In the genomic region with DNA sequence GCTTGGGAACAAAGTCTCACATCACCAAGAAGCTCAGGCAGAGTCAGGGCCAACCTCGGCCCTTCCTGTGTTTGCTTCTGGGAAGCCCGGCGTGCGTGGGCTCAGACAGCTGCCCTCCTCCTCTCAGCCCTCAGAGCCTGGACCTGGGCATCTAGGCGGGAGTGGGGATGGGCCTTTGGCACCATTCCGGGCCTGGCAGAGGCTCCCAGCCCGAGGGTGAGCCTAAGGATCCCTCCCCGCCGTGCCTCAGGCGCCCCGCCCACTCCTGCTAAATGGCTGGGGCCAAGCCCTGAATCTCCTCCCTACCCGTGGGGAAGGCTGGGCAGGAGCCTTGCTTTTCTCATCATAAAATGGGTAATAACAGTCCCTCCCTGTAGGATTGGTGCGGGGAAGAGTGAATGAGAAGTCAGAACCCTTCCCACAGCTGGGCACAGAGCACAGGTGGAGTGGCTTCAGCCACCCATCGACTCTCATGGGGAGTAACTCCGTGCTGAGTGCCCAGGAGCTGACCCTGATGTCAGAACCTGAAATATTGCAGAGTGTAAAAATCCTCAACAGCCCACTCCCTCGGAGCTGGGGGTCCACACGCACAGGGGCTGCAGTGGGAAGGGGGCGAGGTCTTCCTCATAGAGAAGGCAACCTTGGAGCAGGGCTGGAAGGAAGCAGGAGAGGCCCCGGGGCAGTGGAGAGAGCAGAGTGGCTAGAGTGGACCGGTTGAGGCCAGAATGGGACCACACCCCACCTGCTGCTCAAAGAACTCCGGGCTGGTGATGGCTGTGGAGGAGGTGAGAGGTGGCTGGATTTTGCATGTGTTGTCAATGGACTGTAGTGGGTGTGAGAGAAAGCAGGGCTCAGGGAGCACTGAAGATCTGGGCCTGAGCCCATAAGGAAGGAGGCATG, we compare ENCODE assay signal across 11 cellular contexts. TPM values are rescaled to one million over a fixed set of nuclear protein-coding genes. Genes with fewer than 3 reads are reported as not detected.
DNase-seq lines count a peak whose midpoint lies in the region; ATAC-seq and TF ChIP-seq lines count a peak whose summit lies in the region.
"Had no signal": no experiment of that assay in that cellular context is flagged by ENCODE, and none has a peak within 500 bp of the region (broad histone marks: within the 10 kb centered on the region; RNA-seq: fewer than 3 reads in every experiment).

No MANE protein-coding gene starts in this region.

- peaks cover 19% of the 10 kb centered on the region for H3K4me1 Mint-ChIP-seq in T-helper 17 cell

- H3K9ac ChIP-seq in Loucy (ENCODE audit: low read depth, low read length, poor library complexity, severe bottlenecking) (peak overlapping the region; percentile 87), rectal smooth muscle tissue (ENCODE audit: low read length) (no peak overlapping the region)

- H3K9me2 ChIP-seq in Loucy (replicated peaks; ENCODE audit: low read depth, low read length), result no peaks in the 10 kb centered on the region

- H3K27ac Mint-ChIP-seq in T-helper 17 cell, result peak overlapping the region; percentile 81

- H3K79me2 ChIP-seq in Loucy (ENCODE audit: insufficient read depth, low read length), result peaks cover 20% of the 10 kb centered on the region; the same call in 1 of the 2 replicates

- peaks cover 6% of the 10 kb centered on the region for H3K36me3 Mint-ChIP-seq in T-helper 17 cell (ENCODE audit: low read depth)

- no peaks in the 10 kb centered on the region for H4K20me1 ChIP-seq in Loucy (ENCODE audit: insufficient read depth, low read length, poor library complexity, severe bottlenecking)

- peak overlapping the region; percentile 84 for H3K4me2 ChIP-seq in Loucy (ENCODE audit: low read depth, low read length, poor library complexity, severe bottlenecking)

- no peaks in the 10 kb centered on the region for H3K27me3 Mint-ChIP-seq in T-helper 17 cell
- H3K27me3 Mint-ChIP-seq: CD4-positive, CD25-positive, alpha-beta regulatory T cell had no signal

- no peaks in the 10 kb centered on the region for H3K36me3 ChIP-seq in Loucy (ENCODE audit: insufficient read depth, low read length)
- H3K36me3 ChIP-seq in rectal smooth muscle tissue (ENCODE audit: control insufficient read depth, insufficient read depth, low read length), result no peaks in the 10 kb centered on the region

- H3K4me1 ChIP-seq in Loucy (ENCODE audit: insufficient read depth, low read length, poor library complexity, severe bottlenecking), result peaks cover 39% of the 10 kb centered on the region
- peaks cover 3% of the 10 kb centered on the region for H3K4me1 ChIP-seq in rectal smooth muscle tissue (ENCODE audit: control insufficient read depth, insufficient read depth, low read length)

- H3K4me3 ChIP-seq in Loucy (ENCODE audit: low read length, poor library complexity, severe bottlenecking) (peak overlapping the region; percentile 86), fibroblast of the aortic adventitia (ENCODE audit: low read depth, low read length) (peak overlapping the region; percentile 25), rectal smooth muscle tissue (ENCODE audit: low read length) (peak overlapping the region; percentile 26)

- H3K27me3 ChIP-seq in Loucy (ENCODE audit: insufficient read depth, low read length, poor library complexity, severe bottlenecking), result no peaks in the 10 kb centered on the region
- H3K27me3 ChIP-seq in rectal smooth muscle tissue (ENCODE audit: control insufficient read depth, insufficient read depth, low read length), result no peaks in the 10 kb centered on the region

- no peak overlapping the region for H3K27ac ChIP-seq in rectal smooth muscle tissue (ENCODE audit: low read depth, low read length)

- H2AFZ ChIP-seq in Loucy (ENCODE audit: low read length), result no peak overlapping the region

- TF ChIP-seq CTCF in Loucy (conservative IDR thresholded peaks at IDR 0.05; ENCODE audit: low read length) (no peak), fibroblast of the aortic adventitia (IDR thresholded peaks at IDR 0.05; ENCODE audit: insufficient read depth, low read length) (no peak)

- no peaks in the 10 kb centered on the region for H3K9me3 ChIP-seq in Loucy (ENCODE audit: insufficient read depth, low read depth, low read length)
- H3K9me3 ChIP-seq in T-helper 17 cell (ENCODE audit: control insufficient read depth, low read length, poor library complexity, severe bottlenecking), result no peaks in the 10 kb centered on the region

- DNase-seq in T-helper 17 cell (no peak), fibroblast of the aortic adventitia (ENCODE audit: low read depth) (peak; percentile 28)
- no peak for DNase-seq in activated effector memory CD4-positive, alpha-beta T cell treated with Interleukin-2 at 50 U/mL for 16 hours
- DNase-seq: CD4-positive, CD25-positive, alpha-beta regulatory T cell; foreskin fibroblast; NCI-H1092 treated with DMSO at 0.1 percent for 48 hours had no signal

- H3F3A ChIP-seq in Loucy (ENCODE audit: low read depth), result no peaks in the 10 kb centered on the region

- ATAC-seq in T-helper 17 cell (no peak), GM21737 (IDR thresholded peaks at IDR 0.05; ENCODE audit: unreplicated experiment) (no peak), HG02610 (IDR thresholded peaks at IDR 0.05; ENCODE audit: unreplicated experiment) (no peak)
- ATAC-seq: Right ventricle myocardium inferior had no signal

- peak overlapping the region; percentile 75 for H3K4me3 Mint-ChIP-seq in T-helper 17 cell

RNA-seq across cellular contexts. Expression of a gene that starts 18.8 kb away (rescaled TPM):
- total RNA-seq in T-helper 17 cell (1 to 10 TPM in 1 of 2 donors, under 1 TPM in 1; 0.91 to 2.6 TPM), fibroblast of the aortic adventitia (ENCODE audit: low replicate concordance) (4.2 and 76.6 TPM in 2 replicates)

RNA-seq across cellular contexts. Expression of a gene that starts 24.8 kb away (rescaled TPM):
- total RNA-seq in T-helper 17 cell, result 1 to 10 TPM in 1 of 2 donors, under 1 TPM in 1; 0.96 to 2.8 TPM
- total RNA-seq in fibroblast of the aortic adventitia (ENCODE audit: low replicate concordance), result 1.2 and 3.8 TPM in 2 replicates

Comparison
In these comparisons a context has a peak if more than half of its experiments do, and no peak if none do; other contexts are left out.
1. H3K4me3 ChIP-seq: peak in every context shown above with its lines; median percentile 86 in Loucy; 26 in rectal smooth muscle tissue; 25 in fibroblast of the aortic adventitia.